In genomic region chr5:94017579-94017978, GRCh38 we compare ENCODE assay signal across 26 cellular contexts.
A peak's percentile ranks its signal among the peaks of the same experiment; 100 is the strongest.
DNase-seq lines count a peak whose midpoint lies in the region; ATAC-seq, FAIRE-seq and TF ChIP-seq lines count a peak whose summit lies in the region.
"Had no signal": no experiment of that assay in that cellular context is flagged by ENCODE, and none has a peak within 500 bp of the region (broad histone marks: within the 10 kb centered on the region; RNA-seq: fewer than 3 reads in every experiment).

No MANE protein-coding gene starts in this region.

- H3K9me3 ChIP-seq in IMR-90 (ENCODE audit: control insufficient read depth, insufficient read depth, low read length) (no peaks in the 10 kb centered on the region; the same call in 1 of the 2 replicates), K562 (replicated peaks; ENCODE audit: control insufficient read depth, insufficient read depth, low read depth, low read length) (no peaks in the 10 kb centered on the region)
- H3K9me3 ChIP-seq: testis had no signal

- H3K36me3 ChIP-seq in IMR-90 (ENCODE audit: control insufficient read depth, insufficient read depth, low read length): no peaks in the 10 kb centered on the region
- no peaks in the 10 kb centered on the region for H3K36me3 ChIP-seq in K562 (ENCODE audit: control insufficient read depth, insufficient read depth, low read length)
- H3K36me3 ChIP-seq: WERI-Rb-1 had no signal

- no peak overlapping the region for H3K18ac ChIP-seq in IMR-90 (ENCODE audit: low read depth, low read length)

- no peaks in the 10 kb centered on the region for H3K79me2 ChIP-seq in K562 (ENCODE audit: control insufficient read depth, insufficient read depth, low read length)

- no peaks in the 10 kb centered on the region; the same call in 1 of the 2 replicates for H3K4me1 ChIP-seq in IMR-90 (ENCODE audit: control insufficient read depth, insufficient read depth, low read length)
- no peaks in the 10 kb centered on the region for H3K4me1 ChIP-seq in K562 (replicated peaks in 1 of 2; ENCODE audit: control insufficient read depth in 2 of 2, insufficient read depth in 2 of 2, low read length in 2 of 2)
- H3K4me1 ChIP-seq: gastroesophageal sphincter, parathyroid adenoma, testis had no signal

- dilution Hi-C loops in IMR-90 (cut with HindIII; ENCODE audit: low sequenced_read_pairs, unreplicated experiment): no loop called here

- no peak overlapping the region for H2AK5ac ChIP-seq in IMR-90 (ENCODE audit: low read depth, low read length)

- H3K4me2 ChIP-seq in IMR-90 (ENCODE audit: low read depth, low read length) (no peak overlapping the region), K562 (ENCODE audit: insufficient read depth, low read length) (no peak overlapping the region)

- TF ChIP-seq POLR2A in IMR-90 (IDR thresholded peaks at IDR 0.05; ENCODE audit: low read depth, low read length): no peak
- no peak for TF ChIP-seq POLR2A in K562 (conservative IDR thresholded peaks at IDR 0.05)

- no peak overlapping the region for H2BK120ac ChIP-seq in IMR-90 (ENCODE audit: low read depth, low read length)

- ATAC-seq in IMR-90 (ENCODE audit: low read depth) (no peak), K562 (no peak), HG03439 (IDR thresholded peaks at IDR 0.05; ENCODE audit: unreplicated experiment) (no peak)
- ATAC-seq: gastroesophageal sphincter, right cardiac atrium had no signal

- H2BK20ac ChIP-seq in IMR-90 (ENCODE audit: low read depth, low read length): no peak overlapping the region

- DNase-seq in EH (ENCODE audit: low read depth): peak; percentile 37
- peak; percentile 52 for DNase-seq in IMR-90
- no peak for DNase-seq in K562 (ENCODE audit: extremely low read depth in 1 of 4, low spot score in 3 of 4)
- DNase-seq in iris pigment epithelial cell (ENCODE audit: low read depth): peak; percentile 45
- DNase-seq in OCI-M1 (lab: John Stamatoyannopoulos, UW): no peak
- no peak for DNase-seq in activated naive CD4-positive, alpha-beta T cell treated with Interleukin-2 at 50 U/mL for 16 hours
- DNase-seq: activated CD4-positive, alpha-beta T cell treated with anti-CD3 and anti-CD28 coated beads, Interleukin-2, amount 50 U/mL, for 1 hour; anterior cingulate cortex; hypothalamus; NCI-H1092; NCI-H187; NCI-H2171 treated with DMSO at 0.1 percent for 48 hours; NCI-H69; right cardiac atrium; stimulated activated CD4-positive, alpha-beta T cell treated with anti-CD3 and anti-CD28 coated beads, Interleukin-12 subunit alpha, Interleukin-12 subunit beta, amount 100 ng/mL, for 4 hours; stimulated activated CD4-positive, alpha-beta T cell treated with anti-CD3 and anti-CD28 coated beads, Interleukin-4, amount 100 ng/mL, for 4 hours; stimulated activated naive CD4-positive, alpha-beta T cell; testis; WERI-Rb-1 had no signal

- no peak overlapping the region for H4K91ac ChIP-seq in IMR-90 (ENCODE audit: insufficient read depth, low read depth, low read length)

- H2AFZ ChIP-seq in IMR-90 (replicated peaks; ENCODE audit: low read length, poor library complexity) (no peak overlapping the region), K562 (ENCODE audit: low read depth, low read length) (no peak overlapping the region)
- H2AFZ ChIP-seq: parathyroid adenoma had no signal

- H3K9me1 ChIP-seq in IMR-90 (ENCODE audit: insufficient read depth, low read length) (0 out of 2 replicates have a peak, but pooled peaks cover 4% of the 10 kb centered on the region), K562 (ENCODE audit: control insufficient read depth, insufficient read depth, low read length) (no peaks in the 10 kb centered on the region)

- H3K27me3 ChIP-seq in IMR-90 (ENCODE audit: control insufficient read depth, insufficient read depth, low read length) (no peaks in the 10 kb centered on the region), K562 (ENCODE audit: control insufficient read depth in 2 of 2, insufficient read depth in 2 of 2, low read length in 2 of 2) (no peaks in the 10 kb centered on the region)
- H3K27me3 ChIP-seq: gastroesophageal sphincter, testis had no signal

- peaks cover 4 to 11% of the 10 kb centered on the region in 2 experiments; a peak in 2 of 4 replicates for H3K79me1 ChIP-seq in IMR-90 (ENCODE audit: low read depth in 1 of 2, low read length in 2 of 2)

- POLR2A ChIA-PET in IMR-90 (lab: Charles Lee; ENCODE audit: unreplicated experiment): no interaction called here
- POLR2A ChIA-PET in K562 (lab: Yijun Ruan, JAX): no interaction called here

- H3K56ac ChIP-seq in IMR-90 (ENCODE audit: extremely low read depth, insufficient read depth, low read length): no peak overlapping the region

- no peak for TF ChIP-seq EP300 in K562 (IDR thresholded peaks at IDR 0.05; ENCODE audit: low read length)

- no peak overlapping the region for H4K8ac ChIP-seq in IMR-90 (ENCODE audit: low read depth in 2 of 2, low read length in 2 of 2)

- TF ChIP-seq RAD21 in IMR-90 (IDR thresholded peaks at IDR 0.05; ENCODE audit: low read length) (no peak), K562 (CRISPR knock-in tag; conservative IDR thresholded peaks at IDR 0.05 in 1 of 2, IDR thresholded peaks at IDR 0.05 in 1 of 2) (no peak)

- H3K9ac ChIP-seq in IMR-90 (ENCODE audit: low read depth, low read length) (no peak overlapping the region), K562 (ENCODE audit: insufficient read depth in 1 of 2, low read depth in 2 of 2, low read length in 2 of 2) (no peak overlapping the region)
- H3K9ac ChIP-seq: parathyroid adenoma had no signal

- H3K23ac ChIP-seq in IMR-90 (ENCODE audit: low read depth, low read length): no peak overlapping the region

- no peak overlapping the region for H3K4ac ChIP-seq in IMR-90 (ENCODE audit: low read depth, low read length)

- in situ Hi-C loops in IMR-90 (cut with MboI; ENCODE audit: low sequenced_read_pairs) (no loop called here), K562 (cut with MboI) (no loop called here)

- no peak overlapping the region for H3K14ac ChIP-seq in IMR-90 (replicated peaks; ENCODE audit: low read depth, low read length)

- H3K27ac ChIP-seq in IMR-90 (ENCODE audit: insufficient read depth, low read length): no peak overlapping the region
- no peak overlapping the region for H3K27ac ChIP-seq in K562 (ENCODE audit: extremely low read depth, low read depth, low read length)
- H3K27ac ChIP-seq: epithelial cell of prostate, gastroesophageal sphincter, parathyroid adenoma, testis, WERI-Rb-1 had no signal

- H2BK5ac ChIP-seq in IMR-90 (ENCODE audit: low read depth, low read length, poor library complexity, severe bottlenecking): no peak overlapping the region

- FAIRE-seq in K562 (lab: Jason Lieb, UNC): no peak
- FAIRE-seq: H1, islet of Langerhans, urothelium cell line had no signal

- H3K4me3 ChIP-seq in IMR-90 (ENCODE audit: insufficient read depth, low read depth, low read length) (no peak overlapping the region), K562 (no peak overlapping the region)
- H3K4me3 ChIP-seq: gastroesophageal sphincter, testis had no signal

- intact Hi-C loops in IMR-90 (cut with micrococcal nuclease) (no loop called here), K562 (cut with micrococcal nuclease) (no loop called here)

- TF ChIP-seq CTCF in IMR-90 (conservative IDR thresholded peaks at IDR 0.05; ENCODE audit: low read depth, low read length) (no peak), K562 (IDR thresholded peaks at IDR 0.05 in 2 of 3, conservative IDR thresholded peaks at IDR 0.05 in 1 of 3; ENCODE audit: insufficient read depth in 2 of 3, low read depth in 1 of 3, low read length in 3 of 3) (no peak)

- BruUV-seq in IMR-90 (replicated peaks; lab: Mats Ljungman, UMichigan) (no TSS peak), K562 (replicated peaks; lab: Mats Ljungman, UMichigan) (no TSS peak)

- CTCF ChIA-PET in IMR-90 (lab: Yijun Ruan, JAX) (no interaction called here), K562 (lab: Yijun Ruan, JAX; ENCODE audit: low intra/inter-chr PET ratio) (no interaction called here)

- H2BK15ac ChIP-seq in IMR-90 (ENCODE audit: low read depth, low read length): no peak overlapping the region

- no CpG with 5 or more reads among the region's 2 CpGs for WGBS in IMR-90 (ENCODE audit: extremely low coverage in 2 of 2, insufficient read length in 1 of 2), 2 experiments
- WGBS in K562 (ENCODE audit: insufficient coverage, low coverage, missing lambda C conversion rate): 9% methylated on average over 2 of the region's 2 CpGs

- H4K5ac ChIP-seq in IMR-90 (ENCODE audit: low read depth, low read length): no peak overlapping the region

- no peaks in the 10 kb centered on the region for H4K20me1 ChIP-seq in IMR-90 (ENCODE audit: insufficient read depth, low read length)
- H4K20me1 ChIP-seq in K562 (replicated peaks; ENCODE audit: control insufficient read depth, insufficient read depth, low read length): no peaks in the 10 kb centered on the region

- no peak overlapping the region for H2AK9ac ChIP-seq in IMR-90 (replicated peaks; ENCODE audit: low read depth, low read length, poor library complexity)

TF ChIP-seq in IMR-90, 13 proteins besides CTCF, POLR2A, EP300 and RAD21 (continues in another document):
- TF ChIP-seq MAFK (IDR thresholded peaks at IDR 0.05; ENCODE audit: low read depth, low read length): peak; percentile 76
- TF ChIP-seq USF2 (IDR thresholded peaks at IDR 0.05; ENCODE audit: low read depth, low read length): no peak
- no peak for TF ChIP-seq SMC3 (IDR thresholded peaks at IDR 0.05; ENCODE audit: low read depth, low read length)
- no peak for TF ChIP-seq RFX5 (IDR thresholded peaks at IDR 0.05; ENCODE audit: low read depth, low read length)
- no peak for TF ChIP-seq CHD1 (IDR thresholded peaks at IDR 0.05; ENCODE audit: low read depth, low read length)

TF ChIP-seq in K562, 482 proteins besides CTCF, POLR2A, EP300 and RAD21:
- TF ChIP-seq ZNF316 (IDR thresholded peaks at IDR 0.05): peak; percentile 41; the same call in 1 of the 2 replicates
- TF ChIP-seq, protein P1, sequence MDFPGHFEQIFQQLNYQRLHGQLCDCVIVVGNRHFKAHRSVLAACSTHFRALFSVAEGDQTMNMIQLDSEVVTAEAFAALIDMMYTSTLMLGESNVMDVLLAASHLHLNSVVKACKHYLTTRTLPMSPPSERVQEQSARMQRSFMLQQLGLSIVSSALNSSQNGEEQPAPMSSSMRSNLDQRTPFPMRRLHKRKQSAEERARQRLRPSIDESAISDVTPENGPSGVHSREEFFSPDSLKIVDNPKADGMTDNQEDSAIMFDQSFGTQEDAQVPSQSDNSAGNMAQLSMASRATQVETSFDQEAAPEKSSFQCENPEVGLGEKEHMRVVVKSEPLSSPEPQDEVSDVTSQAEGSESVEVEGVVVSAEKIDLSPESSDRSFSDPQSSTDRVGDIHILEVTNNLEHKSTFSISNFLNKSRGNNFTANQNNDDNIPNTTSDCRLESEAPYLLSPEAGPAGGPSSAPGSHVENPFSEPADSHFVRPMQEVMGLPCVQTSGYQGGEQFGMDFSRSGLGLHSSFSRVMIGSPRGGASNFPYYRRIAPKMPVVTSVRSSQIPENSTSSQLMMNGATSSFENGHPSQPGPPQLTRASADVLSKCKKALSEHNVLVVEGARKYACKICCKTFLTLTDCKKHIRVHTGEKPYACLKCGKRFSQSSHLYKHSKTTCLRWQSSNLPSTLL (IDR thresholded peaks at IDR 0.05): no peak

Comparison
In these comparisons a context has a peak if more than half of its experiments do, and no peak if none do; other contexts are left out.
1. DNase-seq: peak in EH (single experiment), IMR-90 (single experiment) and iris pigment epithelial cell (single experiment); none in K562 (0 of 4), OCI-M1 (single experiment) and activated naive CD4-positive, alpha-beta T cell treated with Interleukin-2 at 50 U/mL for 16 hours (single experiment).